Comparison of ENCODE assay signal across 7 cellular contexts in the genomic region with DNA sequence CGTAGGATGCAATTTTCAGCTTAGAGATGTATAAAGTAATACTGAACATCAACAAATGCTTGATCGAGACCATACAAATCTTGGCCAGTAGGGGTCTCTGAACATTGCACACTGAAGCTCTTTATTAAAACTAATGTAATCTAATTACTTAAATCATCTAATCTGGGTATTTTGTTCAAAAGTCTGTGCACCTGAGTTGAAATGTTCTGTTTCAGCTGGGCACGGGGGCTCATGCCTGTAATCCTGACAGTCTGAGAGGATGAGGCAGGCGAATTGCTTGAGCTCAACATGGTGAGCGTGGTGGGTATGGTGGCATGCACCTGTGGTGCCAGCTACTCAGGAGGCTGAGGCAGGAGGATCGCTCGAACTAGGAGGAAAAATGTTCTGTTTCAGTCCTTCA. TPM values are rescaled to one million over a fixed set of nuclear protein-coding genes. Genes with fewer than 3 reads are reported as not detected.
DNase-seq lines count a peak whose midpoint lies in the region; ATAC-seq and TF ChIP-seq lines count a peak whose summit lies in the region.

No MANE protein-coding gene starts in this region.

- intact Hi-C loops in IMR-90 (cut with micrococcal nuclease), result loop anchor here (1.0 kb wide), 2 partner anchors 38 to 202 kb away; no protein-coding TSS in a partner anchor

- H2BK15ac ChIP-seq in IMR-90 (ENCODE audit: low read depth, low read length), result no peak overlapping the region

- no peaks in the 10 kb centered on the region for H3K36me3 ChIP-seq in IMR-90 (ENCODE audit: control insufficient read depth, insufficient read depth, low read length)
- no peaks in the 10 kb centered on the region for H3K36me3 ChIP-seq in smooth muscle cell (ENCODE audit: low read depth)

- DNase-seq in ELR (ENCODE audit: low read depth) (peak; percentile 60), IMR-90 (peak; percentile 58), fibroblast of pulmonary artery (ENCODE audit: low read depth) (peak; percentile 70), smooth muscle cell (lab: John Stamatoyannopoulos, UW; ENCODE audit: unreplicated experiment) (no peak), NCI-H2196 (lab: John Stamatoyannopoulos, UW; ENCODE audit: unreplicated experiment) (no peak), omental fat pad (ENCODE audit: low spot score) (no peak)
- DNase-seq in activated CD8-positive, alpha-beta T cell treated with anti-CD3 and anti-CD28 coated beads, Interleukin-2, amount 10 ng/mL, durations not matched to agents 7 days and 5 days, result peak; percentile 65

- H3K4me3 Mint-ChIP-seq in activated CD8-positive, alpha-beta T cell treated with anti-CD3 and anti-CD28 coated beads, Interleukin-2, amount 10 ng/mL, durations not matched to agents 7 days and 5 days, result no peak overlapping the region

- H3K27me3 ChIP-seq in IMR-90 (ENCODE audit: control insufficient read depth, insufficient read depth, low read length) (peaks cover 33% of the 10 kb centered on the region), smooth muscle cell (ENCODE audit: low read depth) (peaks cover 13% of the 10 kb centered on the region)

- no peak overlapping the region for H2AFZ ChIP-seq in IMR-90 (replicated peaks; ENCODE audit: low read length, poor library complexity)
- no peak overlapping the region for H2AFZ ChIP-seq in smooth muscle cell (ENCODE audit: low read depth)

- no peak overlapping the region for H3K56ac ChIP-seq in IMR-90 (ENCODE audit: extremely low read depth, insufficient read depth, low read length)

- no peak overlapping the region for H2BK20ac ChIP-seq in IMR-90 (ENCODE audit: low read depth, low read length)

- H3K9me3 ChIP-seq in IMR-90 (ENCODE audit: control insufficient read depth, insufficient read depth, low read length) (no peaks in the 10 kb centered on the region), smooth muscle cell (replicated peaks; ENCODE audit: low read depth) (no peaks in the 10 kb centered on the region)

- no peak overlapping the region for H2BK5ac ChIP-seq in IMR-90 (ENCODE audit: low read depth, low read length, poor library complexity, severe bottlenecking)

- H3K4me1 ChIP-seq in IMR-90 (ENCODE audit: control insufficient read depth, insufficient read depth, low read length) (no peaks in the 10 kb centered on the region), smooth muscle cell (ENCODE audit: low read depth) (no peaks in the 10 kb centered on the region)

- no peak overlapping the region for H4K91ac ChIP-seq in IMR-90 (ENCODE audit: insufficient read depth, low read depth, low read length)

- no peaks in the 10 kb centered on the region for H3F3A ChIP-seq in smooth muscle cell (ENCODE audit: low read depth)

- no peaks in the 10 kb centered on the region for H3K79me2 ChIP-seq in smooth muscle cell (ENCODE audit: low read depth)

- H3K79me1 ChIP-seq in IMR-90 (ENCODE audit: low read depth in 1 of 2, low read length in 2 of 2), result no peaks in the 10 kb centered on the region

- dilution Hi-C loops in IMR-90 (cut with HindIII; ENCODE audit: low sequenced_read_pairs, unreplicated experiment), result loop anchor here (25.0 kb wide), 1 partner anchor 193 kb away; no protein-coding TSS in a partner anchor

- H3K9me1 ChIP-seq in IMR-90 (ENCODE audit: insufficient read depth, low read length), result no peaks in the 10 kb centered on the region

- no TSS peak for BruUV-seq in IMR-90 (replicated peaks; lab: Mats Ljungman, UMichigan)

- H3K9ac ChIP-seq in IMR-90 (ENCODE audit: low read depth, low read length) (no peak overlapping the region), smooth muscle cell (ENCODE audit: low read depth) (no peak overlapping the region)

- no peaks in the 10 kb centered on the region for H3K9me3 Mint-ChIP-seq in activated CD8-positive, alpha-beta T cell treated with anti-CD3 and anti-CD28 coated beads, Interleukin-2, amount 10 ng/mL, durations not matched to agents 7 days and 5 days (ENCODE audit: insufficient read depth)

- H3K14ac ChIP-seq in IMR-90 (replicated peaks; ENCODE audit: low read depth, low read length), result no peak overlapping the region

- H3K27me3 Mint-ChIP-seq in activated CD8-positive, alpha-beta T cell treated with anti-CD3 and anti-CD28 coated beads, Interleukin-2, amount 10 ng/mL, durations not matched to agents 7 days and 5 days (ENCODE audit: low read depth), result peaks cover 10% of the 10 kb centered on the region

- H3K27ac Mint-ChIP-seq in activated CD8-positive, alpha-beta T cell treated with anti-CD3 and anti-CD28 coated beads, Interleukin-2, amount 10 ng/mL, durations not matched to agents 7 days and 5 days, result no peak overlapping the region

- peaks cover 9% of the 10 kb centered on the region for H3K36me3 Mint-ChIP-seq in activated CD8-positive, alpha-beta T cell treated with anti-CD3 and anti-CD28 coated beads, Interleukin-2, amount 10 ng/mL, durations not matched to agents 7 days and 5 days (ENCODE audit: low read depth)

- WGBS in IMR-90 (ENCODE audit: extremely low coverage in 2 of 2, insufficient read length in 1 of 2), 2 experiments, result 100% methylated on average over 1 of the region's 7 CpGs; no CpG with 5 or more reads in 1 of the 2 experiments
- 77% methylated on average over 7 of the region's 7 CpGs for whole genome bisulfite sequencing in smooth muscle cell (ENCODE audit: low lambda C conversion rate)

- H4K8ac ChIP-seq in IMR-90 (ENCODE audit: low read depth in 2 of 2, low read length in 2 of 2), result no peak overlapping the region

- H4K5ac ChIP-seq in IMR-90 (ENCODE audit: low read depth, low read length), result no peak overlapping the region

- H3K4ac ChIP-seq in IMR-90 (ENCODE audit: low read depth, low read length), result no peak overlapping the region

- ATAC-seq in IMR-90 (ENCODE audit: low read depth), result peak; percentile 64
- peak; percentile 67 for ATAC-seq in activated CD8-positive, alpha-beta T cell treated with anti-CD3 and anti-CD28 coated beads, Interleukin-2, amount 10 ng/mL, durations not matched to agents 7 days and 5 days
- no peak for ATAC-seq in omental fat pad (ENCODE audit: low FRiP score)

- peaks cover 18% of the 10 kb centered on the region for H3K4me1 Mint-ChIP-seq in activated CD8-positive, alpha-beta T cell treated with anti-CD3 and anti-CD28 coated beads, Interleukin-2, amount 10 ng/mL, durations not matched to agents 7 days and 5 days (ENCODE audit: low read depth)

- H2BK120ac ChIP-seq in IMR-90 (ENCODE audit: low read depth, low read length), result no peak overlapping the region

- TF ChIP-seq POLR2A in IMR-90 (IDR thresholded peaks at IDR 0.05; ENCODE audit: low read depth, low read length), result no peak

- TF ChIP-seq CTCF in IMR-90 (conservative IDR thresholded peaks at IDR 0.05; ENCODE audit: low read depth, low read length) (peak; percentile 76), fibroblast of pulmonary artery (IDR thresholded peaks at IDR 0.05; ENCODE audit: low read length, missing control alignments) (peak; percentile 83), smooth muscle cell (IDR thresholded peaks at IDR 0.05; ENCODE audit: borderline replicate concordance, insufficient read depth, poor library complexity, severe bottlenecking) (peak; percentile 70), omental fat pad (IDR thresholded peaks at IDR 0.05) (peak in 1 of 3 donors; percentile 1)

- H4K20me1 ChIP-seq in IMR-90 (ENCODE audit: insufficient read depth, low read length) (no peaks in the 10 kb centered on the region), smooth muscle cell (ENCODE audit: low read depth) (no peaks in the 10 kb centered on the region)

- H2AK9ac ChIP-seq in IMR-90 (replicated peaks; ENCODE audit: low read depth, low read length, poor library complexity), result peak overlapping the region; percentile 19

- H3K23ac ChIP-seq in IMR-90 (ENCODE audit: low read depth, low read length), result no peak overlapping the region

- H3K4me2 ChIP-seq in IMR-90 (ENCODE audit: low read depth, low read length) (no peak overlapping the region), smooth muscle cell (no peak overlapping the region)

- H3K27ac ChIP-seq in IMR-90 (ENCODE audit: insufficient read depth, low read length) (no peak overlapping the region), smooth muscle cell (ENCODE audit: low read depth) (no peak overlapping the region)

- CTCF ChIA-PET in IMR-90 (lab: Yijun Ruan, JAX), result interaction anchor here (0.6 to 3.0 kb wide), 19 partner anchors 8 to 231 kb away, joined by 3 to 30 read pairs (median 4); a partner anchor contains a TSS
- CTCF ChIA-PET in activated CD8-positive, alpha-beta T cell treated with anti-CD3 and anti-CD28 coated beads, Interleukin-2, amount 10 ng/mL, durations not matched to agents 7 days and 5 days (lab: Charles Lee), result interaction anchor here (0.6 to 7.1 kb wide), 64 partner anchors 9 to 428 kb away, joined by 3 to 124 read pairs (median 6); a partner anchor contains a TSS

- POLR2A ChIA-PET in IMR-90 (lab: Charles Lee; ENCODE audit: unreplicated experiment), result no interaction called here
- POLR2A ChIA-PET in activated CD8-positive, alpha-beta T cell treated with anti-CD3 and anti-CD28 coated beads, Interleukin-2, amount 10 ng/mL, durations not matched to agents 7 days and 5 days (lab: Charles Lee), result no interaction called here

- TF ChIP-seq RAD21 in IMR-90 (IDR thresholded peaks at IDR 0.05; ENCODE audit: low read length), result peak; percentile 71

- no peak overlapping the region for H3K18ac ChIP-seq in IMR-90 (ENCODE audit: low read depth, low read length)

- in situ Hi-C loops in IMR-90 (cut with MboI; ENCODE audit: low sequenced_read_pairs), result loop anchor here (5.0 kb wide), 1 partner anchor 198 kb away; no protein-coding TSS in a partner anchor

- H3K4me3 ChIP-seq in IMR-90 (ENCODE audit: insufficient read depth, low read depth, low read length) (no peak overlapping the region), fibroblast of pulmonary artery (replicated peaks; ENCODE audit: low read depth, low read length) (no peak overlapping the region), smooth muscle cell (no peak overlapping the region)

- H2AK5ac ChIP-seq in IMR-90 (ENCODE audit: low read depth, low read length), result no peak overlapping the region

TF ChIP-seq in IMR-90, 13 proteins besides CTCF, POLR2A, EP300 and RAD21:
- TF ChIP-seq SMC3 (IDR thresholded peaks at IDR 0.05; ENCODE audit: low read depth, low read length), result peak; percentile 88
- TF ChIP-seq RFX5 (IDR thresholded peaks at IDR 0.05; ENCODE audit: low read depth, low read length), result no peak

RNA-seq across cellular contexts. Expression of a gene that starts 41.0 kb away (rescaled TPM):
- total RNA-seq in IMR-90 (2012; rRNA removed) (8.9 and 10.2 TPM in 2 replicates), smooth muscle cell (0.27 TPM in 1 of 2 replicates, not detected in the other), omental fat pad (under 1 TPM in 1 of 4 donors, not detected in 3; 0.36 TPM)
- polyA plus RNA-seq in IMR-90 (2012; rRNA removed) (5.6 and 7.1 TPM in 2 replicates), smooth muscle cell (not detected in 2 replicates)
- 2.3 and 4.2 TPM in 2 replicates for polyA plus RNA-seq in IMR-90 (2012; cell fraction: cytosol; rRNA removed)
- 0.29 and 1.0 TPM in 2 replicates for polyA plus RNA-seq in IMR-90 (2012; cell fraction: nucleus; rRNA removed; ENCODE audit: low replicate concordance)
- total RNA-seq in activated CD8-positive, alpha-beta T cell treated with anti-CD3 and anti-CD28 coated beads, Interleukin-2, amount 10 ng/mL, durations not matched to agents 7 days and 5 days, result not detected

Comparison
In these comparisons a context has a peak if more than half of its experiments do, and no peak if none do; other contexts are left out.
1. DNase-seq: peak in ELR (single experiment), IMR-90 (single experiment), activated CD8-positive, alpha-beta T cell treated with anti-CD3 and anti-CD28 coated beads, Interleukin-2, amount 10 ng/mL, durations not matched to agents 7 days and 5 days (single experiment) and fibroblast of pulmonary artery (single experiment); none in smooth muscle cell (single experiment), NCI-H2196 (single experiment) and omental fat pad (single experiment).